30 cellular contexts compared by ENCODE assay signal in the genomic region with DNA sequence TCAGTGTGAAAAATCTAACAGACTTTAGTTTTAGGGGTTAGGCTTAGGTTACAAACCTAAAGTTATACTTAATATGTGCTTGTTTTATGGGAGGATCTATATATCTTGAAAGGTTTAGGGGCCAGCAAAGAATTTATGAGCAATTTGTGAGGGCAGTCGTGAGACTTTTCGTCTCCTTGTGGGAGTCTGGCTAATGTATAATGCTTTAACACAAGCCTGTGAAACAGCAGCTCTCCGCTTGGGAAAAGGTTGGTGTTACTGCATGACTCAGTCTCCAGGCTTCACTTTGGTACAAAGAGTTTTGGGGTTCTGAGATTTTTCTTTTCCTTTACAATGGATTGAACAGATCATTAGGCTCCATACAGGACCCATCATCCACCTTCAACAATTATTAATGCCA.
DNase-seq lines count a peak whose midpoint lies in the region; ATAC-seq and TF ChIP-seq lines count a peak whose summit lies in the region.
"Had no signal": no experiment of that assay in that cellular context is flagged by ENCODE, and none has a peak within 500 bp of the region (broad histone marks: within the 10 kb centered on the region; RNA-seq: fewer than 3 reads in every experiment).

No MANE protein-coding gene starts in this region.

- H3K4me3 ChIP-seq in iPS-15b (ENCODE audit: low read depth, low read length) (no peak overlapping the region), neural progenitor cell (no peak overlapping the region)
- H3K4me3 ChIP-seq: GM12878, lower lobe of right lung, right atrium auricular region, suprapubic skin, upper lobe of right lung had no signal

- H3K4me3 Mint-ChIP-seq in HFFc6 (no peak overlapping the region), neural progenitor cell (no peak overlapping the region), endothelial cell (ENCODE audit: unreplicated experiment) (no peak overlapping the region)
- H3K4me3 Mint-ChIP-seq: activated CD8-positive, alpha-beta T cell treated with anti-CD3 and anti-CD28 coated beads, Interleukin-2, amount 10 ng/mL, durations not matched to agents 7 days and 5 days; activated naive CD8-positive, alpha-beta T cell; activated T-helper 17 cell treated with anti-CD3 and anti-CD28 coated beads, Interleukin-2, amount 50 U/mL, for 72 hours; CD8-positive, alpha-beta memory T cell; nephron; T-helper 2 cell treated with Interferon-gamma antibody and Interleukin-4, amounts not matched to agents 5 μg/mL and 100 μg/mL, for 36 hours had no signal

- peak; percentile 55 for DNase-seq in HFFc6
- DNase-seq in neural progenitor cell (ENCODE audit: low spot score), result no peak
- no peak for DNase-seq in NCI-H748 treated with DMSO at 0.1 percent for 48 hours (lab: John Stamatoyannopoulos, UW)
- no peak for DNase-seq in endothelial cell (ENCODE audit: low spot score)
- no peak for DNase-seq in AG20443 (ENCODE audit: low spot score)
- DNase-seq: activated CD8-positive, alpha-beta T cell treated with anti-CD3 and anti-CD28 coated beads, Interleukin-2, amount 10 ng/mL, durations not matched to agents 7 days and 5 days; CD8-positive, alpha-beta memory T cell; KG1; lower lobe of right lung; NCI-H1092 treated with DMSO at 0.1 percent for 48 hours; NCI-H187 treated with DMSO at 0.1 percent for 48 hours; NCI-H524; NK-92 treated with Interleukin-12 subunit alpha and Interleukin-12 subunit beta, amount 100 ng/mL, for 24 hours; PC-3; Right ventricle myocardium superior; small intestine; stimulated activated CD4-positive, alpha-beta T cell treated with anti-CD3 and anti-CD28 coated beads, Interleukin-1b, Interleukin-23, amount 100 ng/mL, for 48 hours; stimulated activated naive CD4-positive, alpha-beta T cell treated with Interleukin-2 at 50 U/mL for 16 hours; upper lobe of right lung had no signal

- no peak overlapping the region for H3K27ac ChIP-seq in neural progenitor cell
- H3K27ac ChIP-seq: lower lobe of right lung, parathyroid adenoma, right atrium auricular region, suprapubic skin, upper lobe of right lung had no signal

- H3K9me3 Mint-ChIP-seq in HFFc6, result no peaks in the 10 kb centered on the region
- H3K9me3 Mint-ChIP-seq in neural progenitor cell, result no peaks in the 10 kb centered on the region
- no peaks in the 10 kb centered on the region for H3K9me3 Mint-ChIP-seq in endothelial cell (ENCODE audit: unreplicated experiment)
- H3K9me3 Mint-ChIP-seq: activated T-helper 17 cell treated with anti-CD3 and anti-CD28 coated beads, Interleukin-2, amount 50 U/mL, for 72 hours; CD8-positive, alpha-beta memory T cell; nephron; T-helper 2 cell treated with Interferon-gamma antibody and Interleukin-4, amounts not matched to agents 5 μg/mL and 100 μg/mL, for 36 hours had no signal

- H3K9ac ChIP-seq in iPS-15b (ENCODE audit: low read depth, low read length) (peak overlapping the region; percentile 55), neural progenitor cell (no peak overlapping the region)
- H3K9ac ChIP-seq: parathyroid adenoma had no signal

- H3K36me3 ChIP-seq in iPS-15b (ENCODE audit: control insufficient read depth, insufficient read depth, low read length) (no peaks in the 10 kb centered on the region), neural progenitor cell (no peaks in the 10 kb centered on the region)
- H3K36me3 ChIP-seq: lower lobe of right lung, right atrium auricular region, suprapubic skin, upper lobe of right lung had no signal

- no peaks in the 10 kb centered on the region for H4K20me1 ChIP-seq in neural progenitor cell (ENCODE audit: low read depth)

- H2AFZ ChIP-seq in neural progenitor cell (replicated peaks), result no peak overlapping the region
- H2AFZ ChIP-seq: parathyroid adenoma had no signal

- TF ChIP-seq CTCF in HFFc6 (IDR thresholded peaks at IDR 0.05) (no peak), neural progenitor cell (IDR thresholded peaks at IDR 0.05) (no peak), endothelial cell (IDR thresholded peaks at IDR 0.05; ENCODE audit: unreplicated experiment) (no peak)

- H3K27me3 Mint-ChIP-seq in HFFc6 (ENCODE audit: insufficient read depth), result no peaks in the 10 kb centered on the region; the same call in 1 of the 2 replicates
- peaks cover 2% of the 10 kb centered on the region for H3K27me3 Mint-ChIP-seq in neural progenitor cell (ENCODE audit: insufficient read depth, low read depth)
- peaks cover 3% of the 10 kb centered on the region for H3K27me3 Mint-ChIP-seq in endothelial cell (ENCODE audit: unreplicated experiment)

- no peak overlapping the region for H3K4me2 ChIP-seq in neural progenitor cell

- H3K4me1 ChIP-seq in iPS-15b (ENCODE audit: control insufficient read depth, insufficient read depth, low read length) (peaks cover 59% of the 10 kb centered on the region), neural progenitor cell (peaks cover 42% of the 10 kb centered on the region)
- H3K4me1 ChIP-seq: lower lobe of right lung, parathyroid adenoma, right atrium auricular region, suprapubic skin, upper lobe of right lung had no signal

- no peaks in the 10 kb centered on the region for H3K9me3 ChIP-seq in iPS-15b (ENCODE audit: control insufficient read depth, insufficient read depth, low read length)
- H3K9me3 ChIP-seq in neural progenitor cell (ENCODE audit: low read depth), result no peaks in the 10 kb centered on the region
- H3K9me3 ChIP-seq: lower lobe of right lung, right atrium auricular region, suprapubic skin, upper lobe of right lung had no signal

- H3K27me3 ChIP-seq in iPS-15b (ENCODE audit: control insufficient read depth, insufficient read depth, low read length) (peaks cover 9% of the 10 kb centered on the region), neural progenitor cell (no peaks in the 10 kb centered on the region)
- H3K27me3 ChIP-seq: right atrium auricular region, upper lobe of right lung had no signal

- H3K79me2 ChIP-seq in neural progenitor cell (ENCODE audit: low read depth), result no peaks in the 10 kb centered on the region
- H3K79me2 ChIP-seq: parathyroid adenoma had no signal

- ATAC-seq in SK-N-SH treated with all-trans-retinoic acid at 6 μM for 48 hours, result no peak
- no peak for ATAC-seq in HG02970 (IDR thresholded peaks at IDR 0.05; ENCODE audit: low FRiP score, unreplicated experiment)
- ATAC-seq: activated CD8-positive, alpha-beta T cell treated with anti-CD3 and anti-CD28 coated beads, Interleukin-2, amount 10 ng/mL, durations not matched to agents 7 days and 5 days; activated T-helper 17 cell treated with anti-CD3 and anti-CD28 coated beads, Interleukin-2, amount 50 U/mL, for 72 hours; GM12878; lower lobe of right lung; PC-3; upper lobe of right lung had no signal

- H3K4me1 Mint-ChIP-seq in HFFc6 (ENCODE audit: low read depth) (peaks cover 62% of the 10 kb centered on the region), neural progenitor cell (peaks cover 19% of the 10 kb centered on the region), endothelial cell (ENCODE audit: unreplicated experiment) (no peaks in the 10 kb centered on the region)
- H3K4me1 Mint-ChIP-seq: activated T-helper 17 cell treated with anti-CD3 and anti-CD28 coated beads, Interleukin-2, amount 50 U/mL, for 72 hours; CD8-positive, alpha-beta memory T cell had no signal

- H3K36me3 Mint-ChIP-seq in HFFc6 (ENCODE audit: low read depth) (no peaks in the 10 kb centered on the region), neural progenitor cell (no peaks in the 10 kb centered on the region), endothelial cell (ENCODE audit: low read depth, unreplicated experiment) (no peaks in the 10 kb centered on the region)
- H3K36me3 Mint-ChIP-seq: activated naive CD8-positive, alpha-beta T cell; CD8-positive, alpha-beta memory T cell had no signal

- peak overlapping the region; percentile 67 for H3K27ac Mint-ChIP-seq in HFFc6
- H3K27ac Mint-ChIP-seq in neural progenitor cell, result peak overlapping the region; percentile 32
- no peak overlapping the region for H3K27ac Mint-ChIP-seq in endothelial cell (ENCODE audit: unreplicated experiment)
- H3K27ac Mint-ChIP-seq: activated CD8-positive, alpha-beta T cell treated with anti-CD3 and anti-CD28 coated beads, Interleukin-2, amount 10 ng/mL, durations not matched to agents 7 days and 5 days; activated naive CD8-positive, alpha-beta T cell; activated T-helper 17 cell treated with anti-CD3 and anti-CD28 coated beads, Interleukin-2, amount 50 U/mL, for 72 hours; T-helper 2 cell treated with Interferon-gamma antibody and Interleukin-4, amounts not matched to agents 5 μg/mL and 100 μg/mL, for 36 hours had no signal

- H3F3A ChIP-seq in neural progenitor cell (ENCODE audit: low read depth), result peaks cover 15% of the 10 kb centered on the region

TF ChIP-seq in SK-N-SH treated with all-trans-retinoic acid at 6 μM for 48 hours, 23 proteins besides CTCF, POLR2A, EP300 and RAD21:
- TF ChIP-seq SNAI2 (CRISPR knock-in tag; IDR thresholded peaks at IDR 0.05), result no peak
- peak; percentile 38 for TF ChIP-seq ISL1 (CRISPR knock-in tag; IDR thresholded peaks at IDR 0.05)
